1 cellular context compared by ENCODE assay signal in the genomic region with DNA sequence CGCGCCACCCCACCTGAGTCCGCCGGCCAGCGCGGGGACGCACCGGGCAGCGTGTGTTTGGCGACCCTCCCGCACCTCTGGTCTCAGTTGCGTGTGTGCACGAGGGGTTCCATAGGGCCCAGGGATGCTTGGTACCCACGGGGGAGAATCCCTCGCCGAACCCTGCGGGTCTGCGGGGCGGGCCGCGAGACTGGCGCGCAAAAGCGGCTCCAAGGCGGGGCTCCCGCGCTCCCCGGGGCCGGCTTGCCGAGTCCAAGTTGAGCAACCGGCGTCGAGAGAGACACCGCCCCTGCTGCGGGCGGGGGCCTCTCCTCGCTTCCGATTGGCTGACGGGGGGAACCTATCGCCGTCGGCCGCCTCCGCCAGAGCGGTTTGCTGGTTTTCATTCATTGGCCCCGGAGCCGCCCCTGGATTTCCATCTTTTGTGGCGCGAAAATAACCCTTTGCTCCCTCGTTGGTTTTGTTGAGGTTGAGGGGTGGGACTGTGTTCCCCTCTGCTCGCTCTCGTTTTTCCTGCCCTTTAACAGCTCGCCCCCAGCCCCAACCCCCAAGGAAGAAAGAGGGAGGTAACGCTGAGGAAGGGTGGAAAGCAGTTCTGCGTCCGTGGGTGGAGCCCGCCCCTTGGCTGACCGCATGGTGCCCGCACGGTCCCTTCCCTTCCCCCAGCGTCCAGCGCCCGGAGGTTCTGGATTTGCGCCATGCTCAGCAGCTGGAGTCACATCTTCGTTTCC.
TF ChIP-seq lines count a peak whose summit lies in the region.

No MANE protein-coding gene starts in this region.

TF ChIP-seq in HepG2, 621 proteins besides CTCF, POLR2A, EP300 and RAD21 (continued from another document and continues in another):
- TF ChIP-seq ELK4 (CRISPR knock-in tag; IDR thresholded peaks at IDR 0.05; ENCODE audit: borderline replicate concordance) (no peak), SKIL (CRISPR knock-in tag; IDR thresholded peaks at IDR 0.05; ENCODE audit: borderline replicate concordance) (peak; percentile 51; the same call in 1 of the 2 replicates), SRY (CRISPR knock-in tag; IDR thresholded peaks at IDR 0.05) (peak; percentile 46), CBFB (CRISPR knock-in tag; IDR thresholded peaks at IDR 0.05) (peak; percentile 61; the same call in 1 of the 2 replicates), ZNF207 (IDR thresholded peaks at IDR 0.05; ENCODE audit: borderline replicate concordance) (no peak), U2AF2 (IDR thresholded peaks at IDR 0.05; ENCODE audit: low read depth, low read length) (no peak), ZBTB25 (CRISPR knock-in tag; IDR thresholded peaks at IDR 0.05) (peak; percentile 23; the same call in 1 of the 2 replicates), CCAR2 (optimal IDR thresholded peaks at IDR 0.05; ENCODE audit: low read depth, low read length) (no peak), ZNF549 (CRISPR knock-in tag; IDR thresholded peaks at IDR 0.05) (peak; percentile 37; the same call in 1 of the 2 replicates), SCMH1 (CRISPR knock-in tag; IDR thresholded peaks at IDR 0.05; ENCODE audit: borderline replicate concordance) (no peak), GABPB1 (CRISPR knock-in tag; IDR thresholded peaks at IDR 0.05) (peak; percentile 73), ZNF558 (CRISPR knock-in tag; IDR thresholded peaks at IDR 0.05; ENCODE audit: borderline replicate concordance) (peak; percentile 89; the same call in 1 of the 2 replicates), MYC (CRISPR knock-in tag; IDR thresholded peaks at IDR 0.05; ENCODE audit: borderline replicate concordance) (peak; percentile 98), HDAC6 (IDR thresholded peaks at IDR 0.05; ENCODE audit: low read depth, low read length) (no peak), ZNF333 (CRISPR knock-in tag; IDR thresholded peaks at IDR 0.05; ENCODE audit: borderline replicate concordance) (no peak), ATF7-NPFF (CRISPR knock-in tag; IDR thresholded peaks at IDR 0.05; ENCODE audit: low read depth) (peak; percentile 82), MED13 (CRISPR knock-in tag; IDR thresholded peaks at IDR 0.05) (peak; percentile 68), ZNF781 (CRISPR knock-in tag; IDR thresholded peaks at IDR 0.05; ENCODE audit: borderline replicate concordance, not compliant biosample characterization) (peak; percentile 83), ATF3 (CRISPR knock-in tag; IDR thresholded peaks at IDR 0.05) (no peak; the same call in 1 of the 2 replicates), ZNF619 (CRISPR knock-in tag; IDR thresholded peaks at IDR 0.05) (peak; percentile 77; the same call in 1 of the 2 replicates), RFXANK (CRISPR knock-in tag; IDR thresholded peaks at IDR 0.05) (peak; percentile 64; the same call in 1 of the 2 replicates)
- TF ChIP-seq, protein P1, sequence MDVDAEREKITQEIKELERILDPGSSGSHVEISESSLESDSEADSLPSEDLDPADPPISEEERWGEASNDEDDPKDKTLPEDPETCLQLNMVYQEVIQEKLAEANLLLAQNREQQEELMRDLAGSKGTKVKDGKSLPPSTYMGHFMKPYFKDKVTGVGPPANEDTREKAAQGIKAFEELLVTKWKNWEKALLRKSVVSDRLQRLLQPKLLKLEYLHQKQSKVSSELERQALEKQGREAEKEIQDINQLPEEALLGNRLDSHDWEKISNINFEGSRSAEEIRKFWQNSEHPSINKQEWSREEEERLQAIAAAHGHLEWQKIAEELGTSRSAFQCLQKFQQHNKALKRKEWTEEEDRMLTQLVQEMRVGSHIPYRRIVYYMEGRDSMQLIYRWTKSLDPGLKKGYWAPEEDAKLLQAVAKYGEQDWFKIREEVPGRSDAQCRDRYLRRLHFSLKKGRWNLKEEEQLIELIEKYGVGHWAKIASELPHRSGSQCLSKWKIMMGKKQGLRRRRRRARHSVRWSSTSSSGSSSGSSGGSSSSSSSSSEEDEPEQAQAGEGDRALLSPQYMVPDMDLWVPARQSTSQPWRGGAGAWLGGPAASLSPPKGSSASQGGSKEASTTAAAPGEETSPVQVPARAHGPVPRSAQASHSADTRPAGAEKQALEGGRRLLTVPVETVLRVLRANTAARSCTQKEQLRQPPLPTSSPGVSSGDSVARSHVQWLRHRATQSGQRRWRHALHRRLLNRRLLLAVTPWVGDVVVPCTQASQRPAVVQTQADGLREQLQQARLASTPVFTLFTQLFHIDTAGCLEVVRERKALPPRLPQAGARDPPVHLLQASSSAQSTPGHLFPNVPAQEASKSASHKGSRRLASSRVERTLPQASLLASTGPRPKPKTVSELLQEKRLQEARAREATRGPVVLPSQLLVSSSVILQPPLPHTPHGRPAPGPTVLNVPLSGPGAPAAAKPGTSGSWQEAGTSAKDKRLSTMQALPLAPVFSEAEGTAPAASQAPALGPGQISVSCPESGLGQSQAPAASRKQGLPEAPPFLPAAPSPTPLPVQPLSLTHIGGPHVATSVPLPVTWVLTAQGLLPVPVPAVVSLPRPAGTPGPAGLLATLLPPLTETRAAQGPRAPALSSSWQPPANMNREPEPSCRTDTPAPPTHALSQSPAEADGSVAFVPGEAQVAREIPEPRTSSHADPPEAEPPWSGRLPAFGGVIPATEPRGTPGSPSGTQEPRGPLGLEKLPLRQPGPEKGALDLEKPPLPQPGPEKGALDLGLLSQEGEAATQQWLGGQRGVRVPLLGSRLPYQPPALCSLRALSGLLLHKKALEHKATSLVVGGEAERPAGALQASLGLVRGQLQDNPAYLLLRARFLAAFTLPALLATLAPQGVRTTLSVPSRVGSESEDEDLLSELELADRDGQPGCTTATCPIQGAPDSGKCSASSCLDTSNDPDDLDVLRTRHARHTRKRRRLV (CRISPR knock-in tag; IDR thresholded peaks at IDR 0.05): no peak
- TF ChIP-seq, protein P2, sequence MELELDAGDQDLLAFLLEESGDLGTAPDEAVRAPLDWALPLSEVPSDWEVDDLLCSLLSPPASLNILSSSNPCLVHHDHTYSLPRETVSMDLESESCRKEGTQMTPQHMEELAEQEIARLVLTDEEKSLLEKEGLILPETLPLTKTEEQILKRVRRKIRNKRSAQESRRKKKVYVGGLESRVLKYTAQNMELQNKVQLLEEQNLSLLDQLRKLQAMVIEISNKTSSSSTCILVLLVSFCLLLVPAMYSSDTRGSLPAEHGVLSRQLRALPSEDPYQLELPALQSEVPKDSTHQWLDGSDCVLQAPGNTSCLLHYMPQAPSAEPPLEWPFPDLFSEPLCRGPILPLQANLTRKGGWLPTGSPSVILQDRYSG (CRISPR knock-in tag; IDR thresholded peaks at IDR 0.05): peak; percentile 39; the same call in 1 of the 2 replicates
- TF ChIP-seq, protein P3, sequence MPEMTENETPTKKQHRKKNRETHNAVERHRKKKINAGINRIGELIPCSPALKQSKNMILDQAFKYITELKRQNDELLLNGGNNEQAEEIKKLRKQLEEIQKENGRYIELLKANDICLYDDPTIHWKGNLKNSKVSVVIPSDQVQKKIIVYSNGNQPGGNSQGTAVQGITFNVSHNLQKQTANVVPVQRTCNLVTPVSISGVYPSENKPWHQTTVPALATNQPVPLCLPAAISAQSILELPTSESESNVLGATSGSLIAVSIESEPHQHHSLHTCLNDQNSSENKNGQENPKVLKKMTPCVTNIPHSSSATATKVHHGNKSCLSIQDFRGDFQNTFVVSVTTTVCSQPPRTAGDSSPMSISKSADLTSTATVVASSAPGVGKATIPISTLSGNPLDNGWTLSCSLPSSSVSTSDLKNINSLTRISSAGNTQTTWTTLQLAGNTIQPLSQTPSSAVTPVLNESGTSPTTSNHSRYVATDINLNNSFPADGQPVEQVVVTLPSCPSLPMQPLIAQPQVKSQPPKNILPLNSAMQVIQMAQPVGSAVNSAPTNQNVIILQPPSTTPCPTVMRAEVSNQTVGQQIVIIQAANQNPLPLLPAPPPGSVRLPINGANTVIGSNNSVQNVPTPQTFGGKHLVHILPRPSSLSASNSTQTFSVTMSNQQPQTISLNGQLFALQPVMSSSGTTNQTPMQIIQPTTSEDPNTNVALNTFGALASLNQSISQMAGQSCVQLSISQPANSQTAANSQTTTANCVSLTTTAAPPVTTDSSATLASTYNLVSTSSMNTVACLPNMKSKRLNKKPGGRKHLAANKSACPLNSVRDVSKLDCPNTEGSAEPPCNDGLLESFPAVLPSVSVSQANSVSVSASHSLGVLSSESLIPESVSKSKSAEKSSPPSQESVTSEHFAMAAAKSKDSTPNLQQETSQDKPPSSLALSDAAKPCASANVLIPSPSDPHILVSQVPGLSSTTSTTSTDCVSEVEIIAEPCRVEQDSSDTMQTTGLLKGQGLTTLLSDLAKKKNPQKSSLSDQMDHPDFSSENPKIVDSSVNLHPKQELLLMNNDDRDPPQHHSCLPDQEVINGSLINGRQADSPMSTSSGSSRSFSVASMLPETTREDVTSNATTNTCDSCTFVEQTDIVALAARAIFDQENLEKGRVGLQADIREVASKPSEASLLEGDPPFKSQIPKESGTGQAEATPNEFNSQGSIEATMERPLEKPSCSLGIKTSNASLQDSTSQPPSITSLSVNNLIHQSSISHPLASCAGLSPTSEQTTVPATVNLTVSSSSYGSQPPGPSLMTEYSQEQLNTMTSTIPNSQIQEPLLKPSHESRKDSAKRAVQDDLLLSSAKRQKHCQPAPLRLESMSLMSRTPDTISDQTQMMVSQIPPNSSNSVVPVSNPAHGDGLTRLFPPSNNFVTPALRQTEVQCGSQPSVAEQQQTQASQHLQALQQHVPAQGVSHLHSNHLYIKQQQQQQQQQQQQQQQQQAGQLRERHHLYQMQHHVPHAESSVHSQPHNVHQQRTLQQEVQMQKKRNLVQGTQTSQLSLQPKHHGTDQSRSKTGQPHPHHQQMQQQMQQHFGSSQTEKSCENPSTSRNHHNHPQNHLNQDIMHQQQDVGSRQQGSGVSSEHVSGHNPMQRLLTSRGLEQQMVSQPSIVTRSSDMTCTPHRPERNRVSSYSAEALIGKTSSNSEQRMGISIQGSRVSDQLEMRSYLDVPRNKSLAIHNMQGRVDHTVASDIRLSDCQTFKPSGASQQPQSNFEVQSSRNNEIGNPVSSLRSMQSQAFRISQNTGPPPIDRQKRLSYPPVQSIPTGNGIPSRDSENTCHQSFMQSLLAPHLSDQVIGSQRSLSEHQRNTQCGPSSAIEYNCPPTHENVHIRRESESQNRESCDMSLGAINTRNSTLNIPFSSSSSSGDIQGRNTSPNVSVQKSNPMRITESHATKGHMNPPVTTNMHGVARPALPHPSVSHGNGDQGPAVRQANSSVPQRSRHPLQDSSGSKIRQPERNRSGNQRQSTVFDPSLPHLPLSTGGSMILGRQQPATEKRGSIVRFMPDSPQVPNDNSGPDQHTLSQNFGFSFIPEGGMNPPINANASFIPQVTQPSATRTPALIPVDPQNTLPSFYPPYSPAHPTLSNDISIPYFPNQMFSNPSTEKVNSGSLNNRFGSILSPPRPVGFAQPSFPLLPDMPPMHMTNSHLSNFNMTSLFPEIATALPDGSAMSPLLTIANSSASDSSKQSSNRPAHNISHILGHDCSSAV (CRISPR knock-in tag; IDR thresholded peaks at IDR 0.05; ENCODE audit: borderline replicate concordance): no peak
- TF ChIP-seq, protein P4, sequence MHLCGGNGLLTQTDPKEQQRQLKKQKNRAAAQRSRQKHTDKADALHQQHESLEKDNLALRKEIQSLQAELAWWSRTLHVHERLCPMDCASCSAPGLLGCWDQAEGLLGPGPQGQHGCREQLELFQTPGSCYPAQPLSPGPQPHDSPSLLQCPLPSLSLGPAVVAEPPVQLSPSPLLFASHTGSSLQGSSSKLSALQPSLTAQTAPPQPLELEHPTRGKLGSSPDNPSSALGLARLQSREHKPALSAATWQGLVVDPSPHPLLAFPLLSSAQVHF (CRISPR knock-in tag; IDR thresholded peaks at IDR 0.05): peak; percentile 90
